In genomic region chr14:60744566-60744965, GRCh38 we compare ENCODE assay signal across 36 cellular contexts. TPM values are rescaled to one million over a fixed set of nuclear protein-coding genes. Genes with fewer than 3 reads are reported as not detected.
"Had no signal": no experiment of that assay in that cellular context is flagged by ENCODE, and none has a peak within 500 bp of the region (broad histone marks: within the 10 kb centered on the region; RNA-seq: fewer than 3 reads in every experiment).

No MANE protein-coding gene starts in this region.

- H3K4me1 ChIP-seq: Peyer's patch had no signal

- H3K27ac ChIP-seq: brain microvascular endothelial cell, cardiac muscle cell, Peyer's patch, VCaP had no signal

- H3K9me3 ChIP-seq: Peyer's patch had no signal

- H3K4me1 Mint-ChIP-seq: activated CD4-positive, alpha-beta memory T cell treated with anti-CD3 and anti-CD28 coated beads, Interleukin-2, amount 10 ng/mL, durations not matched to agents 7 days and 5 days; activated CD8-positive, alpha-beta memory T cell treated with anti-CD3 and anti-CD28 coated beads, Interleukin-2, amount 10 ng/mL, durations not matched to agents 7 days and 5 days had no signal

- DNase-seq: activated CD4-positive, alpha-beta memory T cell treated with anti-CD3 and anti-CD28 coated beads, Interleukin-2, amount 10 ng/mL, durations not matched to agents 7 days and 5 days; activated CD4-positive, alpha-beta T cell treated with anti-CD3 and anti-CD28 coated beads for 1 hour; activated CD4-positive, alpha-beta T cell treated with anti-CD3 and anti-CD28 coated beads for 48 hours; activated CD4-positive, CD25-positive, alpha-beta regulatory T cell; activated CD8-positive, alpha-beta memory T cell treated with anti-CD3 and anti-CD28 coated beads for 24 hours; activated CD8-positive, alpha-beta memory T cell treated with anti-CD3 and anti-CD28 coated beads, Interleukin-2, amount 10 ng/mL, durations not matched to agents 7 days and 5 days; activated CD8-positive, alpha-beta memory T cell treated with anti-CD3 and anti-CD28 coated beads, Interleukin-2, amount 50 U/mL, for 48 hours; activated effector memory CD4-positive, alpha-beta T cell treated with anti-CD3 and anti-CD28 coated beads, Interleukin-2, amount 50 U/mL, for 16 hours; activated naive CD4-positive, alpha-beta T cell; activated naive CD4-positive, alpha-beta T cell treated with anti-CD3 and anti-CD28 coated beads, Interleukin-2, amount 50 U/mL, for 16 hours; activated naive CD8-positive, alpha-beta T cell treated with anti-CD3 and anti-CD28 coated beads for 36 hours; activated T-cell treated with anti-CD3 and anti-CD28 coated beads, Interleukin-2, amount 50 U/mL, for 72 hours; amniotic stem cell; aorta; brain microvascular endothelial cell; Kasumi-1; KG1; MM.1S; MV-4-11; NCI-H1092; NCI-H1436 treated with DMSO at 0.1 percent for 48 hours; NCI-H1694 treated with DMSO at 0.1 percent for 48 hours; NCI-H2029; NCI-H345; NCI-H524 treated with DMSO at 0.1 percent for 48 hours; PC-3; Peyer's patch; RPMI8226; SIG-M5; T-cell; T-helper 17 cell; T-helper 9 cell had no signal

- H3K4me3 Mint-ChIP-seq: activated CD4-positive, alpha-beta memory T cell treated with anti-CD3 and anti-CD28 coated beads, Interleukin-2, amount 10 ng/mL, durations not matched to agents 7 days and 5 days; activated CD8-positive, alpha-beta memory T cell treated with anti-CD3 and anti-CD28 coated beads, Interleukin-2, amount 10 ng/mL, durations not matched to agents 7 days and 5 days; activated naive CD8-positive, alpha-beta T cell treated with anti-CD3 and anti-CD28 coated beads for 36 hours; activated T-cell treated with anti-CD3 and anti-CD28 coated beads, Interleukin-2, amount 50 U/mL, for 72 hours; activated T-helper 17 cell treated with anti-CD3 and anti-CD28 coated beads, Interleukin-2, amount 50 U/mL, for 72 hours; central memory CD8-positive, alpha-beta T cell; T-cell; T-helper 17 cell had no signal

- H3K9me3 Mint-ChIP-seq: activated CD4-positive, alpha-beta memory T cell treated with anti-CD3 and anti-CD28 coated beads, Interleukin-2, amount 10 ng/mL, durations not matched to agents 7 days and 5 days; central memory CD8-positive, alpha-beta T cell had no signal

- H3K27me3 Mint-ChIP-seq: activated CD4-positive, alpha-beta memory T cell treated with anti-CD3 and anti-CD28 coated beads, Interleukin-2, amount 10 ng/mL, durations not matched to agents 7 days and 5 days; activated CD8-positive, alpha-beta memory T cell treated with anti-CD3 and anti-CD28 coated beads, Interleukin-2, amount 10 ng/mL, durations not matched to agents 7 days and 5 days; activated naive CD8-positive, alpha-beta T cell treated with anti-CD3 and anti-CD28 coated beads for 36 hours; activated T-helper 17 cell treated with anti-CD3 and anti-CD28 coated beads, Interleukin-2, amount 50 U/mL, for 72 hours; central memory CD8-positive, alpha-beta T cell; T-cell; T-helper 17 cell had no signal

- H3K27ac Mint-ChIP-seq: activated CD4-positive, alpha-beta memory T cell treated with anti-CD3 and anti-CD28 coated beads, Interleukin-2, amount 10 ng/mL, durations not matched to agents 7 days and 5 days; activated CD8-positive, alpha-beta memory T cell treated with anti-CD3 and anti-CD28 coated beads, Interleukin-2, amount 10 ng/mL, durations not matched to agents 7 days and 5 days; activated naive CD8-positive, alpha-beta T cell treated with anti-CD3 and anti-CD28 coated beads for 36 hours; activated T-cell treated with anti-CD3 and anti-CD28 coated beads, Interleukin-2, amount 50 U/mL, for 72 hours; activated T-helper 17 cell treated with anti-CD3 and anti-CD28 coated beads, Interleukin-2, amount 50 U/mL, for 72 hours; T-cell; T-helper 17 cell had no signal

- H3K4me3 ChIP-seq: cardiac muscle cell, Peyer's patch had no signal

- H3K27me3 ChIP-seq: brain microvascular endothelial cell, cardiac muscle cell, Peyer's patch had no signal

- H3K36me3 ChIP-seq: brain microvascular endothelial cell, cardiac muscle cell, Peyer's patch had no signal

RNA-seq across cellular contexts. Expression of gene SIX4, which starts 20.4 kb away (rescaled TPM):
- total RNA-seq: T-helper 17 cell had no signal
